In the genomic region with DNA sequence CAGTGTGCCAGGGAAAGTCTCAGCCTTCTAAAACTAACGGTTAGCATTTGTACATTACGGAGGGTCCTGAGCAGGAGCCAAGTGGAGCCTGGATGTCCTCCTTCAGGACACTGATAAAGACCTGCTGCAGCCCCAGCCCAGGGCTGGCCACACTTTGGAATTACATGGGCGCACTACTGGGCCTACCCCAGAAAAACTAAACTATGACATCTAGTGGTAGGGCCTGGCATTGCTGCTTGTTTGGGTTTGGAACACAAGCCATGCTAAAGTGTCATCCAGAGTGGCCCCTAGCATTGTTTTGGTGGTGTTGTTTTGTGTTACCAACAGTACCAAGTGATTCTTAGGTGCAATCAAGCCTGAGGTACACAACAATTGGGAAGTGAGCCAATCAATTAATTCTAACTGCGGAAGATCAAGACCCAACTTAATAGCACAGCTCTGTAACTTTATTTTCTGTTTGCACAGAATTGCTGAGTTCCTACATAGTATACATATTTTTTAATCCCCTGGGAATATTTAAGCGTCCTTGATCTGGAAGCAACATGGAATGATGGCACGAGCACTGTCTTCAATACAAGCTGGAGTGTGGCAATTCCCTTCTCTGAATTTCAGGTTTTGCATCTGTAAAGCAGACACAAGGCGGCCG, we compare ENCODE assay signal across 8 cellular contexts.
DNase-seq lines count a peak whose midpoint lies in the region; ATAC-seq and TF ChIP-seq lines count a peak whose summit lies in the region.

No MANE protein-coding gene starts in this region.

- H3K4me3 Mint-ChIP-seq in activated CD4-positive, alpha-beta T cell treated with anti-CD3 and anti-CD28 coated beads, Interleukin-2, amount 10 ng/mL, durations not matched to agents 24 days and 14 days = no peak overlapping the region
- H3K4me3 Mint-ChIP-seq in nephron = peak overlapping the region in 1 of 3 experiments; percentile 6

- intact Hi-C loops in activated CD4-positive, alpha-beta T cell treated with anti-CD3 and anti-CD28 coated beads, Interleukin-2, amount 10 ng/mL, durations not matched to agents 24 days and 14 days (cut with micrococcal nuclease) = loop anchor here (1.0 to 2.0 kb wide), 2 partner anchors 60 to 277 kb away; no protein-coding TSS in a partner anchor

- ATAC-seq in HG03025 (IDR thresholded peaks at IDR 0.05; ENCODE audit: low FRiP score, unreplicated experiment) = no peak
- no peak for ATAC-seq in GM21717 (IDR thresholded peaks at IDR 0.05; ENCODE audit: unreplicated experiment)

- TF ChIP-seq CTCF in fibroblast of pulmonary artery (IDR thresholded peaks at IDR 0.05; ENCODE audit: low read length, missing control alignments) (peak; percentile 93), nephron (IDR thresholded peaks at IDR 0.05; ENCODE audit: unreplicated experiment in 3 of 3) (peak; percentile 54 to 66 (median 65))

- no peaks in the 10 kb centered on the region for H3K4me1 Mint-ChIP-seq in activated CD4-positive, alpha-beta T cell treated with anti-CD3 and anti-CD28 coated beads, Interleukin-2, amount 10 ng/mL, durations not matched to agents 24 days and 14 days
- peaks cover 8% of the 10 kb centered on the region for H3K4me1 Mint-ChIP-seq in nephron

- no peaks in the 10 kb centered on the region for H3K27me3 Mint-ChIP-seq in activated CD4-positive, alpha-beta T cell treated with anti-CD3 and anti-CD28 coated beads, Interleukin-2, amount 10 ng/mL, durations not matched to agents 24 days and 14 days
- no peaks in the 10 kb centered on the region for H3K27me3 Mint-ChIP-seq in nephron (ENCODE audit: low read depth)

- peak; percentile 13 for DNase-seq in A172 (ENCODE audit: low spot score)
- peak; percentile 3 for DNase-seq in ELR (ENCODE audit: low read depth)
- peak; percentile 38 for DNase-seq in LoVo (ENCODE audit: low spot score)
- peak; percentile 83 for DNase-seq in activated CD4-positive, alpha-beta T cell treated with anti-CD3 and anti-CD28 coated beads, Interleukin-2, amount 10 ng/mL, durations not matched to agents 24 days and 14 days
- DNase-seq in fibroblast of pulmonary artery (ENCODE audit: low read depth) = peak; percentile 53

- no peak overlapping the region for H3K4me3 ChIP-seq in fibroblast of pulmonary artery (replicated peaks; ENCODE audit: low read depth, low read length)

- no peaks in the 10 kb centered on the region for H3K9me3 Mint-ChIP-seq in activated CD4-positive, alpha-beta T cell treated with anti-CD3 and anti-CD28 coated beads, Interleukin-2, amount 10 ng/mL, durations not matched to agents 24 days and 14 days
- no peaks in the 10 kb centered on the region for H3K9me3 Mint-ChIP-seq in nephron

- H3K36me3 Mint-ChIP-seq in activated CD4-positive, alpha-beta T cell treated with anti-CD3 and anti-CD28 coated beads, Interleukin-2, amount 10 ng/mL, durations not matched to agents 24 days and 14 days (ENCODE audit: low read depth) = no peaks in the 10 kb centered on the region
- H3K36me3 Mint-ChIP-seq in nephron (ENCODE audit: low read depth) = peaks cover 3% of the 10 kb centered on the region

- no peak overlapping the region for H3K27ac Mint-ChIP-seq in activated CD4-positive, alpha-beta T cell treated with anti-CD3 and anti-CD28 coated beads, Interleukin-2, amount 10 ng/mL, durations not matched to agents 24 days and 14 days
- peak overlapping the region; percentile 40 to 90 (median 45) for H3K27ac Mint-ChIP-seq in nephron

Comparison
In these comparisons a context has a peak if more than half of its experiments do, and no peak if none do; other contexts are left out.
1. DNase-seq: peak in every context shown above with its lines; median percentile 83 in activated CD4-positive, alpha-beta T cell treated with anti-CD3 and anti-CD28 coated beads, Interleukin-2, amount 10 ng/mL, durations not matched to agents 24 days and 14 days; 53 in fibroblast of pulmonary artery; 38 in LoVo; 13 in A172; 3 in ELR.